Comparison of ENCODE assay signal across 17 cellular contexts in genomic region chr5:101036778-101037177, GRCh38.
"Had no signal": no experiment of that assay in that cellular context is flagged by ENCODE, and none has a peak within 500 bp of the region (broad histone marks: within the 10 kb centered on the region; RNA-seq: fewer than 3 reads in every experiment).

No MANE protein-coding gene starts in this region.

- H3K9me3 ChIP-seq: SK-N-SH had no signal

- DNase-seq: MM.1S, NCI-H1092 treated with DMSO at 0.1 percent for 48 hours, NCI-H1436, NCI-H187, NCI-H2029, NCI-H2081 treated with DMSO at 0.1 percent for 48 hours, NCI-H2171, NCI-H226, NCI-H446, NCI-H510A, NCI-H524 treated with DMSO at 0.1 percent for 48 hours, NCI-H69, NCI-H774, SHP77, SK-N-SH had no signal

- H3K9me2 ChIP-seq: SK-N-SH had no signal

- H3K4me2 ChIP-seq: KMS-11, SK-N-SH had no signal

- H3K9ac ChIP-seq: KMS-11, SK-N-SH had no signal

- H3K27ac ChIP-seq: KMS-11, RWPE1 had no signal
